ENCODE assay signal across 13 cellular contexts in the genomic region with DNA sequence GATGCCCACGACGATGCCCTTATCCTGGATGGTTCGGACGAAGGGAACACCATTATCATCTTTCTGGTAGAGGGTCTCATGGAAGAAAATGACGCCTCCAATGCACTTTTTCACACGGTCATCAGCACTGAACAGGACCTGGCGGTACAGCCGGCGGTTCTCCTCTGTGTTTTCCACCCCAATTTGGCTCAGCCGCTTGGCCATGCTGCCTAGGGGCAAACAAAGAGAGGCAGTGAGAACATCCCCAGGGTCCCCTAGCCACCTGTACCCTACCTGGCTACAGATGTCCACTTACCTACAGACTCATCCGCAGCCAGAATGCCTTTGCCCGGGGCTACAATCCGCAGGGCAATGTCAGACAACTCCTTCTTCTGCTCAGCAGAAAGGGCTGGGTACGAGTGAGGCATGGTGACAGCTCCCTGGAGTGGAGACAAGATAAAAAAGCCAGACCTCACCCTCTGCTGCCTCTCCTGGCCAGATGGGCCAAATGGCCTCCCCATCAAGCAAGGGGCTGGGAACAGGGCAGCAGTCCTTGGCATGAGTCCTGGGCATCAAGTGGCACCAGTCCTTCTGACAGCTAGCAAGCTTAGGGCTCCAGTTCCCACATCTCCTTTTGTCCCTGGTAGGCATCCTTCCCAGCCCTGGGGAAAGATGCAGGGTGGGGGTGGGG. TPM values are rescaled to one million over a fixed set of nuclear protein-coding genes. Genes with fewer than 3 reads are reported as not detected.
DNase-seq lines count a peak whose midpoint lies in the region; ATAC-seq, FAIRE-seq and TF ChIP-seq lines count a peak whose summit lies in the region.
"Had no signal": no experiment of that assay in that cellular context is flagged by ENCODE, and none has a peak within 500 bp of the region (broad histone marks: within the 10 kb centered on the region; RNA-seq: fewer than 3 reads in every experiment).

No MANE protein-coding gene starts in this region.

- no peak for TF ChIP-seq POLR2A in H54 (IDR thresholded peaks at IDR 0.05; ENCODE audit: low read depth, low read length)

- 88 to 92% methylated on average over 14 of the region's 14 CpGs for WGBS in pancreas, 2 donors

- peaks cover 6% of the 10 kb centered on the region for H3K27me3 Mint-ChIP-seq in brain
- H3K27me3 Mint-ChIP-seq: central memory CD8-positive, alpha-beta T cell had no signal

- peak in 12 of 14 donors; percentile 11 to 78 (median 46) for DNase-seq in C1 segment of cervical spinal cord (lab: John Stamatoyannopoulos, UW)
- peak; percentile 66 for DNase-seq in islet precursor cell
- DNase-seq in pancreas, result no peak
- no peak for DNase-seq in stimulated activated CD4-positive, alpha-beta T cell treated with anti-CD3 and anti-CD28 coated beads, Interleukin-2, amount 100 ng/mL, for 48 hours
- no peak for DNase-seq in H54 (ENCODE audit: insufficient read length, low spot score)
- DNase-seq: psoas muscle, T1000 had no signal

- ATAC-seq in pancreas, result no peak
- ATAC-seq in GM21381 (IDR thresholded peaks at IDR 0.05; ENCODE audit: unreplicated experiment), result no peak
- ATAC-seq: psoas muscle had no signal

- H3K4me1 ChIP-seq in pancreas, result peaks cover 3 to 12% (median 4%) of the 10 kb centered on the region in 3 donors

- H3K9me3 Mint-ChIP-seq in brain, result no peaks in the 10 kb centered on the region
- H3K9me3 Mint-ChIP-seq: central memory CD8-positive, alpha-beta T cell had no signal

- peak overlapping the region in 3 of 5 experiments; percentile 58 to 97 (median 76) for H3K27ac Mint-ChIP-seq in brain

- H3K4me3 ChIP-seq in GM12875 (ENCODE audit: low read depth, low read length), result no peak overlapping the region
- H3K4me3 ChIP-seq in pancreas, result no peak overlapping the region
- H3K4me3 ChIP-seq: psoas muscle had no signal

- intact Hi-C loops in pancreas (cut with DNase I), result no loop called here

- peak; percentile 20; the same call in 1 of the 2 replicates for TF ChIP-seq CTCF in GM12875 (IDR thresholded peaks at IDR 0.05; ENCODE audit: borderline replicate concordance, insufficient read depth, low read depth, low read length)
- TF ChIP-seq CTCF in brain (conservative IDR thresholded peaks at IDR 0.05), result no peak
- TF ChIP-seq CTCF in pancreas (IDR thresholded peaks at IDR 0.05), result no peak

- H3K27ac ChIP-seq in pancreas, result no peak overlapping the region
- H3K27ac ChIP-seq: psoas muscle had no signal

- peaks cover 15% of the 10 kb centered on the region for H3K36me3 Mint-ChIP-seq in brain

- no peaks in the 10 kb centered on the region for H3K27me3 ChIP-seq in pancreas
- H3K27me3 ChIP-seq: tibial nerve had no signal

- H3K4me1 Mint-ChIP-seq in brain, result peaks cover 50% of the 10 kb centered on the region

- FAIRE-seq in pancreas (lab: Jason Lieb, UNC), result no peak
- no peak for FAIRE-seq in H54 (lab: Jason Lieb, UNC)
- FAIRE-seq: GM18507 had no signal

- H3K9me3 ChIP-seq in pancreas, result no peaks in the 10 kb centered on the region
- H3K9me3 ChIP-seq: psoas muscle, tibial nerve had no signal

- peak overlapping the region; percentile 84 to 94 (median 86) for H3K4me3 Mint-ChIP-seq in brain

- no peaks in the 10 kb centered on the region for H3K36me3 ChIP-seq in pancreas

RNA-seq across cellular contexts. Expression of a gene that starts 1.4 kb away (rescaled TPM):
- polyA plus RNA-seq in brain (ENCODE audit: insufficient read depth, low read depth, low replicate concordance), result 570 TPM
- total RNA-seq in pancreas, result 1 to 10 TPM in 5 of 6 donors, under 1 TPM in 1; 0.69 to 5.5 (median 1.8) TPM
- polyA plus RNA-seq in pancreas, result 1 to 10 TPM; 2.4 to 8.4 TPM

RNA-seq across cellular contexts. Expression of a gene that starts 3.9 kb away (rescaled TPM):
- polyA plus RNA-seq in brain (ENCODE audit: insufficient read depth, low read depth, low replicate concordance), result 76.9 TPM
- total RNA-seq in pancreas, result 10 to 100 TPM in 5 of 6 donors, 1 to 10 TPM in 1; 9.4 to 26.5 (median 15.9) TPM
- polyA plus RNA-seq in pancreas, result 10 to 100 TPM in 1 of 2 donors, 1 to 10 TPM in 1; 9.2 to 24.0 TPM

RNA-seq across cellular contexts. Expression of a gene that starts 22.8 kb away (rescaled TPM):
- polyA plus RNA-seq in brain (ENCODE audit: insufficient read depth, low read depth, low replicate concordance) (26.8 TPM), pancreas (10 to 100 TPM; 18.1 to 31.1 TPM)
- total RNA-seq in pancreas, result 10 to 100 TPM in 4 of 6 donors, 1 to 10 TPM in 2; 9.3 to 17.9 (median 11.2) TPM

RNA-seq across cellular contexts. Expression of a gene that starts 23.6 kb away (rescaled TPM):
- polyA plus RNA-seq in brain (ENCODE audit: insufficient read depth, low read depth, low replicate concordance), result 60.3 TPM
- 1 to 10 TPM in 5 of 6 donors, under 1 TPM in 1; 0.93 to 2.7 (median 1.7) TPM for total RNA-seq in pancreas
- polyA plus RNA-seq in pancreas, result 1 to 10 TPM; 3.9 to 7.4 TPM

RNA-seq across cellular contexts. Expression of a gene that starts 38.7 kb away (rescaled TPM):
- polyA plus RNA-seq in brain (ENCODE audit: insufficient read depth, low read depth, low replicate concordance) (2.7 TPM), pancreas (1 to 10 TPM; 3.9 to 6.9 TPM)
- total RNA-seq in pancreas, result 1 to 10 TPM; 2.2 to 6.1 (median 3.0) TPM

Comparison
In these comparisons a context has a peak if more than half of its experiments do, and no peak if none do; other contexts are left out.
1. DNase-seq: peak in C1 segment of cervical spinal cord (12 of 14) and islet precursor cell (single experiment); none in pancreas (0 of 6), stimulated activated CD4-positive, alpha-beta T cell treated with anti-CD3 and anti-CD28 coated beads, Interleukin-2, amount 100 ng/mL, for 48 hours (0 of 2) and H54 (single experiment).
2. RNA of a gene that starts 1.4 kb away (polyA plus RNA-seq): 570 TPM in brain (single experiment); 2.4 to 8.4 TPM in pancreas; every median in the first group is over 10 times any median in the second.